Comparison of ENCODE assay signal across 30 cellular contexts in genomic region chr1:118659646-118660045, GRCh38.
DNase-seq lines count a peak whose midpoint lies in the region; ATAC-seq and TF ChIP-seq lines count a peak whose summit lies in the region.
"Had no signal": no experiment of that assay in that cellular context is flagged by ENCODE, and none has a peak within 500 bp of the region (broad histone marks: within the 10 kb centered on the region; RNA-seq: fewer than 3 reads in every experiment).

No MANE protein-coding gene starts in this region.

- TF ChIP-seq CTCF in cardiac muscle cell (IDR thresholded peaks at IDR 0.05; ENCODE audit: low read depth, low read length) (no peak), choroid plexus epithelial cell (conservative IDR thresholded peaks at IDR 0.05; ENCODE audit: low read depth, low read length) (no peak)

- no peaks in the 10 kb centered on the region for H3K27me3 ChIP-seq in cardiac muscle cell
- H3K27me3 ChIP-seq: BLaER1, breast epithelium, colonic mucosa, spleen, tibial nerve had no signal

- H3K4me1 ChIP-seq in cardiac muscle cell (ENCODE audit: low read depth): peaks cover 40% of the 10 kb centered on the region
- H3K4me1 ChIP-seq: BLaER1, breast epithelium, colonic mucosa, lower lobe of right lung, spleen, tibial nerve had no signal

- no peak for ATAC-seq in GM18873 (IDR thresholded peaks at IDR 0.05; ENCODE audit: low FRiP score, unreplicated experiment)
- no peak for ATAC-seq in HG03280 (IDR thresholded peaks at IDR 0.05; ENCODE audit: unreplicated experiment)
- ATAC-seq: activated T-cell treated with anti-CD3 and anti-CD28 coated beads, Interleukin-2, amount 50 U/mL, for 72 hours; lower lobe of right lung; natural killer cell; WTC11 had no signal

- H3K27ac ChIP-seq in cardiac muscle cell: peak overlapping the region; percentile 2
- H3K27ac ChIP-seq: BLaER1, breast epithelium, colonic mucosa, lower lobe of right lung, spleen, tibial nerve had no signal

- DNase-seq in cardiac muscle cell (ENCODE audit: low read depth in 1 of 2, low spot score in 1 of 2): peak in 1 of 2 donors; percentile 63
- DNase-seq in cardiac septum (ENCODE audit: low spot score): no peak
- peak; percentile 7 for DNase-seq in NCI-H226
- peak; percentile 8 for DNase-seq in choroid plexus epithelial cell (ENCODE audit: low read depth)
- DNase-seq in amygdala (lab: John Stamatoyannopoulos, UW): no peak
- DNase-seq in HuH-7.5 (ENCODE audit: low spot score): no peak
- DNase-seq: activated naive CD4-positive, alpha-beta T cell treated with anti-CD3 and anti-CD28 coated beads for 36 hours; activated T-cell treated with anti-CD3 and anti-CD28 coated beads, Interleukin-2, amount 50 U/mL, for 72 hours; amniotic stem cell; colonic mucosa; DMS53; effector memory CD4-positive, alpha-beta T cell; erythroblast; kidney; lower lobe of right lung; natural killer cell; NCI-H1930; NCI-H446; NCI-H82; SHP77; spleen; stimulated activated CD4-positive, alpha-beta T cell treated with anti-CD3 and anti-CD28 coated beads, Interleukin-2, amount 100 ng/mL, for 48 hours; SW 1271; T-helper 9 cell had no signal

- H3K36me3 ChIP-seq in cardiac muscle cell: no peaks in the 10 kb centered on the region
- H3K36me3 ChIP-seq: BLaER1, breast epithelium, colonic mucosa, lower lobe of right lung, spleen, tibial nerve had no signal

- intact Hi-C loops in cardiac septum (cut with DNase I): no loop called here

- H3K4me3 ChIP-seq in cardiac muscle cell (no peak overlapping the region), choroid plexus epithelial cell (ENCODE audit: low read depth, low read length) (no peak overlapping the region)
- H3K4me3 ChIP-seq: BLaER1, breast epithelium, colonic mucosa, lower lobe of right lung, spleen, tibial nerve had no signal

- H3K9me3 ChIP-seq in cardiac muscle cell (ENCODE audit: low read depth): no peaks in the 10 kb centered on the region
- H3K9me3 ChIP-seq: colonic mucosa, tibial nerve had no signal

Comparison
In these comparisons a context has a peak if more than half of its experiments do, and no peak if none do; other contexts are left out.
1. DNase-seq: peak in NCI-H226 (single experiment) and choroid plexus epithelial cell (single experiment); none in cardiac septum (single experiment), amygdala (0 of 56) and HuH-7.5 (single experiment).